8 cellular contexts compared by ENCODE assay signal in the genomic region with DNA sequence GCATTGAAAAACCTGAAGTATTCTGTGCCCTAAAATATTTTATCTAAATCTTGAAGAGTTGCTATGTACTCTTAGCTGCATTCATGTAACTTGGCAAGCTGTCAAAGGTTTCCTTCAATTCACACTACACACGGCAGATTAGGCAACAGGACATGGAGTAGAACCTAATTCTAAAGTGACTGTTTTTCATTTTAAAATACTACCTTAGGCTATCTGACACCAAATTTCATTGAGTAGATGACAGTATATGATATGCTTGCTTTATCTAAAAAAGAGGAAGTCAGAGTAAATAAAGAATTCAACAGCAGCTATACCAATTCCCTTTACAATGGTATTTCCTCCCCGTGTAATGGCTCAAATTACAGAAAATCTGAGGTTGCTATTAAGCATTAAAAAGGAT. TPM values are rescaled to one million over a fixed set of nuclear protein-coding genes. Genes with fewer than 3 reads are reported as not detected.
DNase-seq lines count a peak whose midpoint lies in the region; ATAC-seq and TF ChIP-seq lines count a peak whose summit lies in the region.

No MANE protein-coding gene starts in this region.

- no peak for TF ChIP-seq CTCF in left lung (IDR thresholded peaks at IDR 0.05)
- no peak for TF ChIP-seq CTCF in GM13977 (IDR thresholded peaks at IDR 0.05; ENCODE audit: extremely low read depth, insufficient read depth, missing control alignments)

- no peak overlapping the region for H3K4me3 ChIP-seq in left lung

- in situ Hi-C loops in G401 (cut with HindIII; ENCODE audit: low sequenced_read_pairs): no loop called here
- in situ Hi-C loops in GM13977 (cut with MboI; ENCODE audit: low pct_unique_long_range_greater_than_20kb, low sequenced_read_pairs, unreplicated experiment): no loop called here

- intact Hi-C loops in left lung (cut with DNase I): no loop called here

- peak; percentile 74 for ATAC-seq in left lung

- no peaks in the 10 kb centered on the region for H3K36me3 ChIP-seq in left lung

- H3K9me3 ChIP-seq in left lung: no peaks in the 10 kb centered on the region

- DNase-seq in G401 (ENCODE audit: low spot score): peak; percentile 59
- DNase-seq in NCI-H2029 treated with DMSO at 0.1 percent for 48 hours (lab: John Stamatoyannopoulos, UW): peak; percentile 30
- peak; percentile 6 for DNase-seq in cerebellum (ENCODE audit: low spot score)
- DNase-seq in left lung: no peak
- no peak for DNase-seq in amniotic stem cell (lab: John Stamatoyannopoulos, UW)
- no peak for DNase-seq in GM13977 (ENCODE audit: low spot score)
- no peak for DNase-seq in activated naive CD4-positive, alpha-beta T cell treated with anti-CD3 and anti-CD28 coated beads, Interleukin-2, amount 50 U/mL, for 16 hours
- DNase-seq in iPS-NIHi7 (ENCODE audit: extremely low spot score): no peak

- peak overlapping the region in 1 of 2 donors; percentile 29 for H3K27ac ChIP-seq in left lung

- H3K4me1 ChIP-seq in left lung: peaks cover 0 to 5% of the 10 kb centered on the region in 2 donors

- no peaks in the 10 kb centered on the region for H3K27me3 ChIP-seq in left lung

RNA-seq across cellular contexts. Expression of gene EXOC6B, which starts 45.4 kb away (rescaled TPM):
- total RNA-seq in G401 (2014; rRNA removed; shearing (Covaris generic)): 19.1 and 39.5 TPM in 2 replicates
- 76.9 TPM for total RNA-seq in cerebellum
- total RNA-seq in left lung: 10 to 100 TPM; 24.7 to 27.1 TPM

Comparison
In these comparisons a context has a peak if more than half of its experiments do, and no peak if none do; other contexts are left out.
1. DNase-seq: peak in G401 (single experiment), NCI-H2029 treated with DMSO at 0.1 percent for 48 hours (single experiment) and cerebellum (single experiment); none in left lung (0 of 2), amniotic stem cell (single experiment), GM13977 (single experiment), activated naive CD4-positive, alpha-beta T cell treated with anti-CD3 and anti-CD28 coated beads, Interleukin-2, amount 50 U/mL, for 16 hours (single experiment) and iPS-NIHi7 (single experiment).